Comparison of ENCODE assay signal across 1 cellular context in the genomic region with DNA sequence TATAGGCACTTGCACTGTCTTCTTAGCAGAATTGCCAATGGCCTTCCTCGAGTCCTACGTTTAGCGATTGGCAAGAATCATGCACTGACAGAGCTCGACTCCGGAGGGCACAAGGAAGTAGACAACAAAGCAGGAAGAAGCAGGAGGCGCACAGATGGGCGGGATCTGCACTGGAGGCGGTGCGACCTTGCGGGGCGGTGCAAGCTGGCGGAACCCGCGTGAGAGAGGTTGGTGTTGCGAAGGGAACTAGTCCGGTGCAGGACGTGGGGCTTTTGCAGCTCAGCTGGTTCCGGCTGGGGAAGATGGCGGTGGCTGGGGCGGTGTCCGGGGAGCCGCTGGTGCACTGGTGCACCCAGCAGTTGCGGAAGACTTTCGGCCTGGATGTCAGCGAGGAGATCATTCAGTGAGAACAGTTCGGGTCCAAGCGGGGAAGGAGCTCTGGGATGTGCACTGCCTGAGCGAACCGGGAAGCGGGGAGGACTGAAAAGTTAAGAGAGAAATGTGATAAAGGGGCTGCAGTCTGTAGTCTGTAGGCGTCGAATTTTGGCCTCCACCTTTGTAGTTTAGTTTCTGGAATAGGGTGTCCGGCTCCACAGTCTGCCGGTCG.
TF ChIP-seq lines count a peak whose summit lies in the region.

A gene (plus strand): TSS at position 275 of the 607 bp plus-strand sequence. CDS start 28 bp downstream, at position 303.

TF ChIP-seq in K562, 482 proteins besides CTCF, POLR2A, EP300 and RAD21 (continued from another document and continues in another):
- peak; percentile 61; the same call in 1 of the 2 replicates for TF ChIP-seq ZNF263 (CRISPR knock-in tag; IDR thresholded peaks at IDR 0.05; ENCODE audit: borderline replicate concordance)
- peak; percentile 99 for TF ChIP-seq NFRKB (IDR thresholded peaks at IDR 0.05; ENCODE audit: low read depth)
- TF ChIP-seq, protein P1, sequence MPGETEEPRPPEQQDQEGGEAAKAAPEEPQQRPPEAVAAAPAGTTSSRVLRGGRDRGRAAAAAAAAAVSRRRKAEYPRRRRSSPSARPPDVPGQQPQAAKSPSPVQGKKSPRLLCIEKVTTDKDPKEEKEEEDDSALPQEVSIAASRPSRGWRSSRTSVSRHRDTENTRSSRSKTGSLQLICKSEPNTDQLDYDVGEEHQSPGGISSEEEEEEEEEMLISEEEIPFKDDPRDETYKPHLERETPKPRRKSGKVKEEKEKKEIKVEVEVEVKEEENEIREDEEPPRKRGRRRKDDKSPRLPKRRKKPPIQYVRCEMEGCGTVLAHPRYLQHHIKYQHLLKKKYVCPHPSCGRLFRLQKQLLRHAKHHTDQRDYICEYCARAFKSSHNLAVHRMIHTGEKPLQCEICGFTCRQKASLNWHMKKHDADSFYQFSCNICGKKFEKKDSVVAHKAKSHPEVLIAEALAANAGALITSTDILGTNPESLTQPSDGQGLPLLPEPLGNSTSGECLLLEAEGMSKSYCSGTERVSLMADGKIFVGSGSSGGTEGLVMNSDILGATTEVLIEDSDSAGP (CRISPR knock-in tag; IDR thresholded peaks at IDR 0.05): peak; percentile 81; the same call in 1 of the 2 replicates
- TF ChIP-seq TSC22D4 (tag; IDR thresholded peaks at IDR 0.05): no peak
- TF ChIP-seq SMAD1 (IDR thresholded peaks at IDR 0.05; ENCODE audit: low read depth, low read length, partially characterized antibody): no peak
- peak; percentile 71 to 98 (median 94) for TF ChIP-seq YY1 (IDR thresholded peaks at IDR 0.05; ENCODE audit: borderline replicate concordance in 1 of 3, control insufficient read depth in 1 of 3, extremely low read depth in 1 of 3, insufficient read depth in 3 of 3, insufficient read length in 1 of 3, insufficient replicate concordance in 2 of 3, low read depth in 1 of 3, low read length in 2 of 3)
- no peak for TF ChIP-seq SRSF9 (IDR thresholded peaks at IDR 0.05; ENCODE audit: borderline replicate concordance, low read depth, low read length)
- TF ChIP-seq, protein P2, sequence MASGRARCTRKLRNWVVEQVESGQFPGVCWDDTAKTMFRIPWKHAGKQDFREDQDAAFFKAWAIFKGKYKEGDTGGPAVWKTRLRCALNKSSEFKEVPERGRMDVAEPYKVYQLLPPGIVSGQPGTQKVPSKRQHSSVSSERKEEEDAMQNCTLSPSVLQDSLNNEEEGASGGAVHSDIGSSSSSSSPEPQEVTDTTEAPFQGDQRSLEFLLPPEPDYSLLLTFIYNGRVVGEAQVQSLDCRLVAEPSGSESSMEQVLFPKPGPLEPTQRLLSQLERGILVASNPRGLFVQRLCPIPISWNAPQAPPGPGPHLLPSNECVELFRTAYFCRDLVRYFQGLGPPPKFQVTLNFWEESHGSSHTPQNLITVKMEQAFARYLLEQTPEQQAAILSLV (tag; IDR thresholded peaks at IDR 0.05): no peak; the same call in 1 of the 2 replicates
- TF ChIP-seq NCOR1 (IDR thresholded peaks at IDR 0.05): peak; percentile 70
- no peak; the same call in 1 of the 2 replicates for TF ChIP-seq ZNF165 (CRISPR knock-in tag; IDR thresholded peaks at IDR 0.05; ENCODE audit: borderline replicate concordance)
- peak; percentile 95 for TF ChIP-seq RNF2 (IDR thresholded peaks at IDR 0.05)
- TF ChIP-seq ELF2 (CRISPR knock-in tag; IDR thresholded peaks at IDR 0.05): peak; percentile 88
- peak; percentile 90 for TF ChIP-seq ZNF24 (IDR thresholded peaks at IDR 0.05)
- no peak for TF ChIP-seq HMG20A (CRISPR knock-in tag; conservative IDR thresholded peaks at IDR 0.05)
- no peak for TF ChIP-seq U2AF1 (optimal IDR thresholded peaks at IDR 0.05; ENCODE audit: low read depth, low read length)
- TF ChIP-seq SIX5 (IDR thresholded peaks at IDR 0.05; ENCODE audit: borderline replicate concordance in 1 of 2, insufficient read depth in 1 of 2, low read depth in 1 of 2, low read length in 2 of 2): peak; percentile 57 to 74; a peak in 3 of 4 replicates
- no peak for TF ChIP-seq ZNF445 (CRISPR knock-in tag; IDR thresholded peaks at IDR 0.05; ENCODE audit: low read depth)
- peak; percentile 70 for TF ChIP-seq ZNF384 (IDR thresholded peaks at IDR 0.05; ENCODE audit: low read depth, low read length)
- TF ChIP-seq RBM39 (optimal IDR thresholded peaks at IDR 0.05; ENCODE audit: low read depth, low read length): peak; percentile 78
- TF ChIP-seq FOXM1 (IDR thresholded peaks at IDR 0.05; ENCODE audit: low read depth): peak; percentile 96
- 0 out of 2 replicates have a peak, but pooled peaks have one; percentile 69 for TF ChIP-seq FOXM1 (CRISPR knock-in tag; IDR thresholded peaks at IDR 0.05; ENCODE audit: low read depth)
- TF ChIP-seq GTF2E2 (tag; IDR thresholded peaks at IDR 0.05): peak; percentile 96
- no peak for TF ChIP-seq ARID2 (IDR thresholded peaks at IDR 0.05)
- TF ChIP-seq, protein P3, sequence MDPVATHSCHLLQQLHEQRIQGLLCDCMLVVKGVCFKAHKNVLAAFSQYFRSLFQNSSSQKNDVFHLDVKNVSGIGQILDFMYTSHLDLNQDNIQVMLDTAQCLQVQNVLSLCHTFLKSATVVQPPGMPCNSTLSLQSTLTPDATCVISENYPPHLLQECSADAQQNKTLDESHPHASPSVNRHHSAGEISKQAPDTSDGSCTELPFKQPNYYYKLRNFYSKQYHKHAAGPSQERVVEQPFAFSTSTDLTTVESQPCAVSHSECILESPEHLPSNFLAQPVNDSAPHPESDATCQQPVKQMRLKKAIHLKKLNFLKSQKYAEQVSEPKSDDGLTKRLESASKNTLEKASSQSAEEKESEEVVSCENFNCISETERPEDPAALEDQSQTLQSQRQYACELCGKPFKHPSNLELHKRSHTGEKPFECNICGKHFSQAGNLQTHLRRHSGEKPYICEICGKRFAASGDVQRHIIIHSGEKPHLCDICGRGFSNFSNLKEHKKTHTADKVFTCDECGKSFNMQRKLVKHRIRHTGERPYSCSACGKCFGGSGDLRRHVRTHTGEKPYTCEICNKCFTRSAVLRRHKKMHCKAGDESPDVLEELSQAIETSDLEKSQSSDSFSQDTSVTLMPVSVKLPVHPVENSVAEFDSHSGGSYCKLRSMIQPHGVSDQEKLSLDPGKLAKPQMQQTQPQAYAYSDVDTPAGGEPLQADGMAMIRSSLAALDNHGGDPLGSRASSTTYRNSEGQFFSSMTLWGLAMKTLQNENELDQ (CRISPR knock-in tag; IDR thresholded peaks at IDR 0.05; ENCODE audit: borderline replicate concordance): peak; percentile 86; the same call in 1 of the 2 replicates
- TF ChIP-seq, protein P4, sequence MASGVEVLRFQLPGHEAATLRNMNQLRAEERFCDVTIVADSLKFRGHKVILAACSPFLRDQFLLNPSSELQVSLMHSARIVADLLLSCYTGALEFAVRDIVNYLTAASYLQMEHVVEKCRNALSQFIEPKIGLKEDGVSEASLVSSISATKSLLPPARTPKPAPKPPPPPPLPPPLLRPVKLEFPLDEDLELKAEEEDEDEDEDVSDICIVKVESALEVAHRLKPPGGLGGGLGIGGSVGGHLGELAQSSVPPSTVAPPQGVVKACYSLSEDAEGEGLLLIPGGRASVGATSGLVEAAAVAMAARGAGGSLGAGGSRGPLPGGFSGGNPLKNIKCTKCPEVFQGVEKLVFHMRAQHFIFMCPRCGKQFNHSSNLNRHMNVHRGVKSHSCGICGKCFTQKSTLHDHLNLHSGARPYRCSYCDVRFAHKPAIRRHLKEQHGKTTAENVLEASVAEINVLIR (CRISPR knock-in tag; IDR thresholded peaks at IDR 0.05): 0 out of 2 replicates have a peak, but pooled peaks have one; percentile 30
- TF ChIP-seq, protein P5, sequence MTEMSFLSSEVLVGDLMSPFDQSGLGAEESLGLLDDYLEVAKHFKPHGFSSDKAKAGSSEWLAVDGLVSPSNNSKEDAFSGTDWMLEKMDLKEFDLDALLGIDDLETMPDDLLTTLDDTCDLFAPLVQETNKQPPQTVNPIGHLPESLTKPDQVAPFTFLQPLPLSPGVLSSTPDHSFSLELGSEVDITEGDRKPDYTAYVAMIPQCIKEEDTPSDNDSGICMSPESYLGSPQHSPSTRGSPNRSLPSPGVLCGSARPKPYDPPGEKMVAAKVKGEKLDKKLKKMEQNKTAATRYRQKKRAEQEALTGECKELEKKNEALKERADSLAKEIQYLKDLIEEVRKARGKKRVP (CRISPR knock-in tag; IDR thresholded peaks at IDR 0.05): no peak
- TF ChIP-seq, protein P6, sequence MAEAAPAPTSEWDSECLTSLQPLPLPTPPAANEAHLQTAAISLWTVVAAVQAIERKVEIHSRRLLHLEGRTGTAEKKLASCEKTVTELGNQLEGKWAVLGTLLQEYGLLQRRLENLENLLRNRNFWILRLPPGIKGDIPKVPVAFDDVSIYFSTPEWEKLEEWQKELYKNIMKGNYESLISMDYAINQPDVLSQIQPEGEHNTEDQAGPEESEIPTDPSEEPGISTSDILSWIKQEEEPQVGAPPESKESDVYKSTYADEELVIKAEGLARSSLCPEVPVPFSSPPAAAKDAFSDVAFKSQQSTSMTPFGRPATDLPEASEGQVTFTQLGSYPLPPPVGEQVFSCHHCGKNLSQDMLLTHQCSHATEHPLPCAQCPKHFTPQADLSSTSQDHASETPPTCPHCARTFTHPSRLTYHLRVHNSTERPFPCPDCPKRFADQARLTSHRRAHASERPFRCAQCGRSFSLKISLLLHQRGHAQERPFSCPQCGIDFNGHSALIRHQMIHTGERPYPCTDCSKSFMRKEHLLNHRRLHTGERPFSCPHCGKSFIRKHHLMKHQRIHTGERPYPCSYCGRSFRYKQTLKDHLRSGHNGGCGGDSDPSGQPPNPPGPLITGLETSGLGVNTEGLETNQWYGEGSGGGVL (CRISPR knock-in tag; IDR thresholded peaks at IDR 0.05): no peak
- TF ChIP-seq SLC30A9 (CRISPR knock-in tag; IDR thresholded peaks at IDR 0.05): no peak
- peak; percentile 40 to 100; a peak in 3 of 4 replicates for TF ChIP-seq TRIM24 (IDR thresholded peaks at IDR 0.05)
- no peak for TF ChIP-seq MECOM (CRISPR knock-in tag; IDR thresholded peaks at IDR 0.05)
- TF ChIP-seq, protein P7, sequence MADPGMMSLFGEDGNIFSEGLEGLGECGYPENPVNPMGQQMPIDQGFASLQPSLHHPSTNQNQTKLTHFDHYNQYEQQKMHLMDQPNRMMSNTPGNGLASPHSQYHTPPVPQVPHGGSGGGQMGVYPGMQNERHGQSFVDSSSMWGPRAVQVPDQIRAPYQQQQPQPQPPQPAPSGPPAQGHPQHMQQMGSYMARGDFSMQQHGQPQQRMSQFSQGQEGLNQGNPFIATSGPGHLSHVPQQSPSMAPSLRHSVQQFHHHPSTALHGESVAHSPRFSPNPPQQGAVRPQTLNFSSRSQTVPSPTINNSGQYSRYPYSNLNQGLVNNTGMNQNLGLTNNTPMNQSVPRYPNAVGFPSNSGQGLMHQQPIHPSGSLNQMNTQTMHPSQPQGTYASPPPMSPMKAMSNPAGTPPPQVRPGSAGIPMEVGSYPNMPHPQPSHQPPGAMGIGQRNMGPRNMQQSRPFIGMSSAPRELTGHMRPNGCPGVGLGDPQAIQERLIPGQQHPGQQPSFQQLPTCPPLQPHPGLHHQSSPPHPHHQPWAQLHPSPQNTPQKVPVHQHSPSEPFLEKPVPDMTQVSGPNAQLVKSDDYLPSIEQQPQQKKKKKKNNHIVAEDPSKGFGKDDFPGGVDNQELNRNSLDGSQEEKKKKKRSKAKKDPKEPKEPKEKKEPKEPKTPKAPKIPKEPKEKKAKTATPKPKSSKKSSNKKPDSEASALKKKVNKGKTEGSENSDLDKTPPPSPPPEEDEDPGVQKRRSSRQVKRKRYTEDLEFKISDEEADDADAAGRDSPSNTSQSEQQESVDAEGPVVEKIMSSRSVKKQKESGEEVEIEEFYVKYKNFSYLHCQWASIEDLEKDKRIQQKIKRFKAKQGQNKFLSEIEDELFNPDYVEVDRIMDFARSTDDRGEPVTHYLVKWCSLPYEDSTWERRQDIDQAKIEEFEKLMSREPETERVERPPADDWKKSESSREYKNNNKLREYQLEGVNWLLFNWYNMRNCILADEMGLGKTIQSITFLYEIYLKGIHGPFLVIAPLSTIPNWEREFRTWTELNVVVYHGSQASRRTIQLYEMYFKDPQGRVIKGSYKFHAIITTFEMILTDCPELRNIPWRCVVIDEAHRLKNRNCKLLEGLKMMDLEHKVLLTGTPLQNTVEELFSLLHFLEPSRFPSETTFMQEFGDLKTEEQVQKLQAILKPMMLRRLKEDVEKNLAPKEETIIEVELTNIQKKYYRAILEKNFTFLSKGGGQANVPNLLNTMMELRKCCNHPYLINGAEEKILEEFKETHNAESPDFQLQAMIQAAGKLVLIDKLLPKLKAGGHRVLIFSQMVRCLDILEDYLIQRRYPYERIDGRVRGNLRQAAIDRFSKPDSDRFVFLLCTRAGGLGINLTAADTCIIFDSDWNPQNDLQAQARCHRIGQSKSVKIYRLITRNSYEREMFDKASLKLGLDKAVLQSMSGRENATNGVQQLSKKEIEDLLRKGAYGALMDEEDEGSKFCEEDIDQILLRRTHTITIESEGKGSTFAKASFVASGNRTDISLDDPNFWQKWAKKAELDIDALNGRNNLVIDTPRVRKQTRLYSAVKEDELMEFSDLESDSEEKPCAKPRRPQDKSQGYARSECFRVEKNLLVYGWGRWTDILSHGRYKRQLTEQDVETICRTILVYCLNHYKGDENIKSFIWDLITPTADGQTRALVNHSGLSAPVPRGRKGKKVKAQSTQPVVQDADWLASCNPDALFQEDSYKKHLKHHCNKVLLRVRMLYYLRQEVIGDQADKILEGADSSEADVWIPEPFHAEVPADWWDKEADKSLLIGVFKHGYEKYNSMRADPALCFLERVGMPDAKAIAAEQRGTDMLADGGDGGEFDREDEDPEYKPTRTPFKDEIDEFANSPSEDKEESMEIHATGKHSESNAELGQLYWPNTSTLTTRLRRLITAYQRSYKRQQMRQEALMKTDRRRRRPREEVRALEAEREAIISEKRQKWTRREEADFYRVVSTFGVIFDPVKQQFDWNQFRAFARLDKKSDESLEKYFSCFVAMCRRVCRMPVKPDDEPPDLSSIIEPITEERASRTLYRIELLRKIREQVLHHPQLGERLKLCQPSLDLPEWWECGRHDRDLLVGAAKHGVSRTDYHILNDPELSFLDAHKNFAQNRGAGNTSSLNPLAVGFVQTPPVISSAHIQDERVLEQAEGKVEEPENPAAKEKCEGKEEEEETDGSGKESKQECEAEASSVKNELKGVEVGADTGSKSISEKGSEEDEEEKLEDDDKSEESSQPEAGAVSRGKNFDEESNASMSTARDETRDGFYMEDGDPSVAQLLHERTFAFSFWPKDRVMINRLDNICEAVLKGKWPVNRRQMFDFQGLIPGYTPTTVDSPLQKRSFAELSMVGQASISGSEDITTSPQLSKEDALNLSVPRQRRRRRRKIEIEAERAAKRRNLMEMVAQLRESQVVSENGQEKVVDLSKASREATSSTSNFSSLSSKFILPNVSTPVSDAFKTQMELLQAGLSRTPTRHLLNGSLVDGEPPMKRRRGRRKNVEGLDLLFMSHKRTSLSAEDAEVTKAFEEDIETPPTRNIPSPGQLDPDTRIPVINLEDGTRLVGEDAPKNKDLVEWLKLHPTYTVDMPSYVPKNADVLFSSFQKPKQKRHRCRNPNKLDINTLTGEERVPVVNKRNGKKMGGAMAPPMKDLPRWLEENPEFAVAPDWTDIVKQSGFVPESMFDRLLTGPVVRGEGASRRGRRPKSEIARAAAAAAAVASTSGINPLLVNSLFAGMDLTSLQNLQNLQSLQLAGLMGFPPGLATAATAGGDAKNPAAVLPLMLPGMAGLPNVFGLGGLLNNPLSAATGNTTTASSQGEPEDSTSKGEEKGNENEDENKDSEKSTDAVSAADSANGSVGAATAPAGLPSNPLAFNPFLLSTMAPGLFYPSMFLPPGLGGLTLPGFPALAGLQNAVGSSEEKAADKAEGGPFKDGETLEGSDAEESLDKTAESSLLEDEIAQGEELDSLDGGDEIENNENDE (IDR thresholded peaks at IDR 0.05; ENCODE audit: low read depth, low read length): peak; percentile 88
- TF ChIP-seq ERF (CRISPR knock-in tag; IDR thresholded peaks at IDR 0.05): peak; percentile 83; the same call in 1 of the 2 replicates
- no peak for TF ChIP-seq PHTF2 (CRISPR knock-in tag; IDR thresholded peaks at IDR 0.05)
- peak; percentile 91; the same call in 1 of the 2 replicates for TF ChIP-seq CBX5 (IDR thresholded peaks at IDR 0.05; ENCODE audit: borderline replicate concordance, low read depth)
